ENCODE assay signal across 2 cellular contexts in genomic region chr14:99264691-99265090, GRCh38.
TF ChIP-seq lines count a peak whose summit lies in the region.

No MANE protein-coding gene starts in this region.

TF ChIP-seq in H1, 55 proteins besides CTCF, POLR2A, EP300 and RAD21:
- TF ChIP-seq RNF2 (IDR thresholded peaks at IDR 0.05; ENCODE audit: borderline replicate concordance, low read depth, low read length, missing control alignments, poor library complexity, severe bottlenecking) = no peak
- TF ChIP-seq JUND (IDR thresholded peaks at IDR 0.05; ENCODE audit: low read length) = no peak
- TF ChIP-seq SP2 (IDR thresholded peaks at IDR 0.05; ENCODE audit: low read length) = no peak
- no peak for TF ChIP-seq CHD7 (IDR thresholded peaks at IDR 0.05; ENCODE audit: insufficient replicate concordance, low read length)
- no peak for TF ChIP-seq SIX5 (IDR thresholded peaks at IDR 0.05; ENCODE audit: low read depth, low read length)
- TF ChIP-seq CREB1 (IDR thresholded peaks at IDR 0.05) = no peak
- TF ChIP-seq RBBP5 (IDR thresholded peaks at IDR 0.05; ENCODE audit: borderline replicate concordance, low read depth, low read length) = no peak
- TF ChIP-seq KDM4A (IDR thresholded peaks at IDR 0.05; ENCODE audit: low read depth, low read length, severe bottlenecking) = no peak
- TF ChIP-seq RFX5 (IDR thresholded peaks at IDR 0.05; ENCODE audit: borderline replicate concordance, low read depth, low read length) = no peak
- no peak for TF ChIP-seq FOSL1 (IDR thresholded peaks at IDR 0.05; ENCODE audit: insufficient read depth, low read depth, low read length)
- no peak for TF ChIP-seq KDM5A (IDR thresholded peaks at IDR 0.05; ENCODE audit: low read length)
- no peak for TF ChIP-seq YY1 (IDR thresholded peaks at IDR 0.05; ENCODE audit: low read depth, low read length)
- no peak for TF ChIP-seq SAP30 (IDR thresholded peaks at IDR 0.05; ENCODE audit: insufficient read depth, insufficient replicate concordance, low read length)
- TF ChIP-seq GABPA (IDR thresholded peaks at IDR 0.05; ENCODE audit: borderline replicate concordance, insufficient read depth, low read length) = no peak
- no peak for TF ChIP-seq USF2 (IDR thresholded peaks at IDR 0.05; ENCODE audit: low read length)
- no peak for TF ChIP-seq CBX5 (IDR thresholded peaks at IDR 0.05; ENCODE audit: low read depth, low read length)
- TF ChIP-seq POLR2AphosphoS5 (IDR thresholded peaks at IDR 0.05; ENCODE audit: low read depth, low read length) = no peak
- no peak for TF ChIP-seq POU5F1 (IDR thresholded peaks at IDR 0.05; ENCODE audit: low read depth, low read length)

TF ChIP-seq in SK-N-SH, 30 proteins besides CTCF, POLR2A, EP300 and RAD21:
- TF ChIP-seq IRF3 (IDR thresholded peaks at IDR 0.05; ENCODE audit: low read depth, low read length) (no peak), TCF12 (IDR thresholded peaks at IDR 0.05) (no peak), RCOR1 (IDR thresholded peaks at IDR 0.05; ENCODE audit: low read length) (no peak), SIN3A (IDR thresholded peaks at IDR 0.05; ENCODE audit: borderline replicate concordance, low read depth, low read length) (no peak), MEF2A (IDR thresholded peaks at IDR 0.05; ENCODE audit: borderline replicate concordance, low read depth) (no peak), NRF1 (IDR thresholded peaks at IDR 0.05; ENCODE audit: low read depth, low read length) (no peak), TEAD4 (IDR thresholded peaks at IDR 0.05; ENCODE audit: borderline replicate concordance, insufficient read depth) (no peak), EZH2phosphoT487 (IDR thresholded peaks at IDR 0.05; ENCODE audit: borderline replicate concordance, low read depth) (no peak), USF1 (IDR thresholded peaks at IDR 0.05; ENCODE audit: borderline replicate concordance, low read depth) (no peak), GABPA (IDR thresholded peaks at IDR 0.05; ENCODE audit: low read depth) (no peak), RFX5 (IDR thresholded peaks at IDR 0.05; ENCODE audit: low read length) (no peak), MAX (IDR thresholded peaks at IDR 0.05; ENCODE audit: low read depth) (no peak), FOXJ3 (CRISPR knock-in tag; IDR thresholded peaks at IDR 0.05) (no peak), MXI1 (IDR thresholded peaks at IDR 0.05; ENCODE audit: low read depth, low read length) (no peak), PBX3 (IDR thresholded peaks at IDR 0.05) (no peak), FOSL2 (IDR thresholded peaks at IDR 0.05; ENCODE audit: borderline replicate concordance, low read depth) (no peak), FOXM1 (IDR thresholded peaks at IDR 0.05; ENCODE audit: low read depth) (no peak), ZBTB33 (IDR thresholded peaks at IDR 0.05; ENCODE audit: borderline replicate concordance, low read depth) (no peak), JUND (IDR thresholded peaks at IDR 0.05) (no peak)
